In the genomic region with DNA sequence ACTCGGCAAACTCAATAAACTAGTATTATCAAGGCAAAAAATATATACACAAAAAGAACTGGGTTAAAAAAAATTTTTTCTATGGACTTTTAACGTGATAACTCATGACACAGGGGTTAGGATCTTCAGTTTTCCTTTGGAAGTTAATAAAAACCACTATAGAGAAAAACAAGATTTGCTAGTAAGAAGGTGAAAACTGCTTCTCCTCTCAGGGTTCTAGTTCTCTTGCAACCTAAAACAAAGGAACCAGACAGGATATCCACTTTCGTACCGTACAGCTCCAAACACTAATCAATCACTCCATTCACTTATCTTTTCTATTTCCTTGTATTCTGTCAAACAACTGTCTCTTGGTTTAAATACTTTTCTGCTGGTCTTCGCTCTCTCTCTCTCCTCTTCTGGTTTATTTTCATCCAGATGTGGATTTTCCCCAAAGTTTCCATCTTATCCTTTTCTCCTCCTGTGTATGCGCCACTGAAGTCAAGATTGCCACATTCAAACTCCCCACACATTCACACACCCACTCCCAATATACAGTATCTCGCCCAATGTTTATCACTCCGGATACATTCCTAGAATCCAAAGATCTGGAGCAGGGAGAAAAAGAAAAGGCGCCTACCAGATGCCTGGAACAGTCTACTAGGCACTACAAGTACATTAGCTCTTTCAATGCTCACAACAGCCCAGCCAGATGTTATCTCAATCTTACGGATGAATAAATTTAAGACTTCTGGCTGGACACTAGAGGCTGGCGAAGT, we compare ENCODE assay signal across 7 cellular contexts. TPM values are rescaled to one million over a fixed set of nuclear protein-coding genes. Genes with fewer than 3 reads are reported as not detected.
DNase-seq lines count a peak whose midpoint lies in the region; ATAC-seq and TF ChIP-seq lines count a peak whose summit lies in the region.

No MANE protein-coding gene starts in this region.

- H3K4me3 Mint-ChIP-seq in mesothelial cell of epicardium = peak overlapping the region; percentile 98

- peaks cover 5% of the 10 kb centered on the region for H3K4me1 ChIP-seq in HUES64 (ENCODE audit: insufficient read depth, low read length)

- no peaks in the 10 kb centered on the region for H3K9me3 Mint-ChIP-seq in mesothelial cell of epicardium

- H3K27me3 ChIP-seq in HUES64 (ENCODE audit: insufficient read depth, low read length) = no peaks in the 10 kb centered on the region

- peaks cover 24% of the 10 kb centered on the region for H3K36me3 ChIP-seq in HUES64 (ENCODE audit: insufficient read depth, low read length)

- H3K27ac ChIP-seq in HUES64 (ENCODE audit: low read depth, low read length) = peak overlapping the region; percentile 96
- peak overlapping the region; percentile 99 for H3K27ac ChIP-seq in caudate nucleus (ENCODE audit: low read depth, low read length)

- H3K9ac ChIP-seq in HUES64 (ENCODE audit: low read depth, low read length) = peak overlapping the region; percentile 97

- peaks cover 38% of the 10 kb centered on the region for H3K4me1 Mint-ChIP-seq in mesothelial cell of epicardium

- H3K36me3 Mint-ChIP-seq in mesothelial cell of epicardium = peaks cover 4% of the 10 kb centered on the region

- no peak for DNase-seq in caudate nucleus (lab: John Stamatoyannopoulos, UW)
- no peak for DNase-seq in mesothelial cell of epicardium (ENCODE audit: low spot score in 2 of 2, unreplicated experiment in 2 of 2)
- DNase-seq in NCI-H1694 treated with DMSO at 0.1 percent for 48 hours (lab: John Stamatoyannopoulos, UW) = no peak
- DNase-seq in DMS79 (lab: John Stamatoyannopoulos, UW) = no peak

- H3K4me3 ChIP-seq in HUES64 (ENCODE audit: low read length) = peak overlapping the region; percentile 83

- H3K27me3 Mint-ChIP-seq in mesothelial cell of epicardium (ENCODE audit: low read depth) = peaks cover 5% of the 10 kb centered on the region

- TF ChIP-seq CTCF in mesothelial cell of epicardium (IDR thresholded peaks at IDR 0.05; ENCODE audit: unreplicated experiment) = no peak

- peak overlapping the region; percentile 99 for H3K27ac Mint-ChIP-seq in mesothelial cell of epicardium

- WGBS in HUES64 = 35% methylated on average over 9 of the region's 11 CpGs

- ATAC-seq in GM19023 (IDR thresholded peaks at IDR 0.05; ENCODE audit: unreplicated experiment) (peak; percentile 2), HG03196 (IDR thresholded peaks at IDR 0.05; ENCODE audit: unreplicated experiment) (no peak)

- H3K9me3 ChIP-seq in HUES64 (ENCODE audit: insufficient read depth, low read depth, low read length) = no peaks in the 10 kb centered on the region

RNA-seq across cellular contexts. Expression of gene PRPF38B, which starts 0.8 kb away (rescaled TPM):
- polyA plus RNA-seq in HUES64 (2013, experiment 1 of 2) = 32.4 TPM
- 29.7 TPM for polyA plus RNA-seq in HUES64 (2013, experiment 2 of 2)
- total RNA-seq in mesothelial cell of epicardium = 59.0 to 62.4 TPM (median 59.6 TPM) in 3 replicates

RNA-seq across cellular contexts. Expression of gene FNDC7, which starts 21.4 kb away (rescaled TPM):
- polyA plus RNA-seq in HUES64 (2013, experiment 1 of 2) = 0.10 TPM
- polyA plus RNA-seq in HUES64 (2013, experiment 2 of 2) = 0.13 TPM
- 0.07 to 0.13 TPM in 2 of 3 replicates, not detected in the other for total RNA-seq in mesothelial cell of epicardium

RNA-seq across cellular contexts. Expression of gene HENMT1, which starts 30.4 kb away (rescaled TPM):
- 3.8 TPM for polyA plus RNA-seq in HUES64 (2013, experiment 1 of 2)
- polyA plus RNA-seq in HUES64 (2013, experiment 2 of 2) = 3.1 TPM
- 6.7 to 8.5 TPM (median 6.7 TPM) in 3 replicates for total RNA-seq in mesothelial cell of epicardium

RNA-seq across cellular contexts. Expression of gene STXBP3, which starts 55.2 kb away (rescaled TPM):
- 29.5 TPM for polyA plus RNA-seq in HUES64 (2013, experiment 1 of 2)
- 33.5 TPM for polyA plus RNA-seq in HUES64 (2013, experiment 2 of 2)
- 37.8 to 43.1 TPM (median 40.9 TPM) in 3 replicates for total RNA-seq in mesothelial cell of epicardium
